Comparison of ENCODE assay signal across 1 cellular context in the genomic region with DNA sequence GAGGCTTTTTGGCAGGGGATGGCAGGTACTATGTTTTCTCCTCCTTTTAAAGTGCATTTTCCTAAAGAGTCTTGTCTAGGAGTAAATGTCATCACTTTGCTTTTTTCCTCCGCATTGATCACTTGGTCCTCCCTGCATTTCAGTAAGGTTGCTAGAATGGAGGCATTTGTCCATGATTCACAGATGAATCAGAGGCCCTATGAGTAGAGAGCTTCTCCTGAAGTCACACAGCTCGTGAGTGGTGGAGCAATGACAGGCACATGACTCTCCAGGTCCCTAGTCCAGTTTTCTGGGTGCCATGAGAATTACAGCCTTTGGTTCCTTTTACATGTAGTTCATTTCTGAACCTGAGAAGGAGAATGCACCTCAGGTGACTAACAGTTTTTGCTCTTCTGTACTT.
TF ChIP-seq lines count a peak whose summit lies in the region.

No MANE protein-coding gene starts in this region.

TF ChIP-seq in GM23338, 12 proteins besides CTCF, POLR2A, EP300 and RAD21 (continued from another document):
- TF ChIP-seq, protein P1, sequence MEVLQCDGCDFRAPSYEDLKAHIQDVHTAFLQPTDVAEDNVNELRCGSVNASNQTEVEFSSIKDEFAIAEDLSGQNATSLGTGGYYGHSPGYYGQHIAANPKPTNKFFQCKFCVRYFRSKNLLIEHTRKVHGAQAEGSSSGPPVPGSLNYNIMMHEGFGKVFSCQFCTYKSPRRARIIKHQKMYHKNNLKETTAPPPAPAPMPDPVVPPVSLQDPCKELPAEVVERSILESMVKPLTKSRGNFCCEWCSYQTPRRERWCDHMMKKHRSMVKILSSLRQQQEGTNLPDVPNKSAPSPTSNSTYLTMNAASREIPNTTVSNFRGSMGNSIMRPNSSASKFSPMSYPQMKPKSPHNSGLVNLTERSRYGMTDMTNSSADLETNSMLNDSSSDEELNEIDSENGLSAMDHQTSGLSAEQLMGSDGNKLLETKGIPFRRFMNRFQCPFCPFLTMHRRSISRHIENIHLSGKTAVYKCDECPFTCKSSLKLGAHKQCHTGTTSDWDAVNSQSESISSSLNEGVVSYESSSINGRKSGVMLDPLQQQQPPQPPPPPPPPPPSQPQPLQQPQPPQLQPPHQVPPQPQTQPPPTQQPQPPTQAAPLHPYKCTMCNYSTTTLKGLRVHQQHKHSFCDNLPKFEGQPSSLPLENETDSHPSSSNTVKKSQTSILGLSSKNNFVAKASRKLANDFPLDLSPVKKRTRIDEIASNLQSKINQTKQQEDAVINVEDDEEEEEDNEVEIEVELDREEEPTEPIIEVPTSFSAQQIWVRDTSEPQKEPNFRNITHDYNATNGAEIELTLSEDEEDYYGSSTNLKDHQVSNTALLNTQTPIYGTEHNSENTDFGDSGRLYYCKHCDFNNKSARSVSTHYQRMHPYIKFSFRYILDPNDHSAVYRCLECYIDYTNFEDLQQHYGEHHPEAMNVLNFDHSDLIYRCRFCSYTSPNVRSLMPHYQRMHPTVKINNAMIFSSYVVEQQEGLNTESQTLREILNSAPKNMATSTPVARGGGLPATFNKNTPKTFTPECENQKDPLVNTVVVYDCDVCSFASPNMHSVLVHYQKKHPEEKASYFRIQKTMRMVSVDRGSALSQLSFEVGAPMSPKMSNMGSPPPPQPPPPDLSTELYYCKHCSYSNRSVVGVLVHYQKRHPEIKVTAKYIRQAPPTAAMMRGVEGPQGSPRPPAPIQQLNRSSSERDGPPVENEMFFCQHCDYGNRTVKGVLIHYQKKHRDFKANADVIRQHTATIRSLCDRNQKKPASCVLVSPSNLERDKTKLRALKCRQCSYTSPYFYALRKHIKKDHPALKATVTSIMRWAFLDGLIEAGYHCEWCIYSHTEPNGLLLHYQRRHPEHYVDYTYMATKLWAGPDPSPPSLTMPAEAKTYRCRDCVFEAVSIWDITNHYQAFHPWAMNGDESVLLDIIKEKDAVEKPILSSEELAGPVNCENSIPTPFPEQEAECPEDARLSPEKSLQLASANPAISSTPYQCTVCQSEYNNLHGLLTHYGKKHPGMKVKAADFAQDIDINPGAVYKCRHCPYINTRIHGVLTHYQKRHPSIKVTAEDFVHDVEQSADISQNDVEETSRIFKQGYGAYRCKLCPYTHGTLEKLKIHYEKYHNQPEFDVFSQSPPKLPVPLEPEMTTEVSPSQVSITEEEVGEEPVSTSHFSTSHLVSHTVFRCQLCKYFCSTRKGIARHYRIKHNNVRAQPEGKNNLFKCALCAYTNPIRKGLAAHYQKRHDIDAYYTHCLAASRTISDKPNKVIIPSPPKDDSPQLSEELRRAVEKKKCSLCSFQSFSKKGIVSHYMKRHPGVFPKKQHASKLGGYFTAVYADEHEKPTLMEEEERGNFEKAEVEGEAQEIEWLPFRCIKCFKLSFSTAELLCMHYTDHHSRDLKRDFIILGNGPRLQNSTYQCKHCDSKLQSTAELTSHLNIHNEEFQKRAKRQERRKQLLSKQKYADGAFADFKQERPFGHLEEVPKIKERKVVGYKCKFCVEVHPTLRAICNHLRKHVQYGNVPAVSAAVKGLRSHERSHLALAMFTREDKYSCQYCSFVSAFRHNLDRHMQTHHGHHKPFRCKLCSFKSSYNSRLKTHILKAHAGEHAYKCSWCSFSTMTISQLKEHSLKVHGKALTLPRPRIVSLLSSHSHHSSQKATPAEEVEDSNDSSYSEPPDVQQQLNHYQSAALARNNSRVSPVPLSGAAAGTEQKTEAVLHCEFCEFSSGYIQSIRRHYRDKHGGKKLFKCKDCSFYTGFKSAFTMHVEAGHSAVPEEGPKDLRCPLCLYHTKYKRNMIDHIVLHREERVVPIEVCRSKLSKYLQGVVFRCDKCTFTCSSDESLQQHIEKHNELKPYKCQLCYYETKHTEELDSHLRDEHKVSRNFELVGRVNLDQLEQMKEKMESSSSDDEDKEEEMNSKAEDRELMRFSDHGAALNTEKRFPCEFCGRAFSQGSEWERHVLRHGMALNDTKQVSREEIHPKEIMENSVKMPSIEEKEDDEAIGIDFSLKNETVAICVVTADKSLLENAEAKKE (CRISPR knock-in tag; IDR thresholded peaks at IDR 0.05), result no peak
